10 cellular contexts compared by ENCODE assay signal in the genomic region with DNA sequence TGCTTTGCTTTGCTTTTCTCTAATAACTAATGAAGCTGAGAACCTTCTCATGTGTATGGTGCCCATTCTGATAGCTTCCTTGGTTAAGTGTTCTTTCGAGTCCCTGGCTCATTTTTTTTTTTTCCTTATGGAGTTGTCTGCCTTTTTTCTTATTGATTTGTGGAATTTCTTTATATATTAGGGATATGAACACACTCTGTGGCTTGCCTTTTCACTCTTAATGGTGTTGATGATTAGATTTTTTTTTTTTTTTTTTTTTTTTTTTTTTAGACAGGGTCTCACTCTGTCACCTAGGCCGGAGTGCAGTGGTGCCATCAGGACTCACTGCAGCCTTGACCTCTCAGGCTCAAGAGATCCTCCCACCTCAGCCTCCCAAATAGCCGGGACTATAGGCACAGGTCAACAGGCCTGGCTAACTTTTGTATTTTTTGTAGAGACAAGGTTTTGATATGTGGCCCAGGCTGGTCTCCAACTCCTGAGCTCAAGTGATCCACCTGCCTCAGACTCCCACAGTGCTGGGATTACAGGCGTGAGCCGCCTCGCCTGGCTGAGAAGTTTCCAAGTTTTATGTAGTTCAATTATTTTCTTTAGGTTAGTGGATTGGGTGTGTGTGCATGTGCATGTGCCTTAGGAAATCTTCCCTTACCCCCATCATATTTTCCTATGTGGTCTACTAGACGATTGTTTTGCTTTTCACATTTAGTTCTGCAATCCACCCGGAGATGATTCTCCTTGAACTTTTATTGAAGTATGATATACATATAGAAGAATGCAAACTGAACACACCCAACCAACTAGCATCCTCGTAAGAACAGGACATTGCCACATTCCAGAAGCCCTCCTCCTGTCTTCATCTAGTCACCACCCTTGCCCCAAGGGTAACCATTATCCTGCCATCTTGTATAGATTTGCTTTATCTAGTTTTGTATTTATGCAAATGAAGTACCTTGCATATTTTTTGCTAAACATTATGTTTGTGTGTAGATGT.
A peak's percentile ranks its signal among the peaks of the same experiment; 100 is the strongest.
DNase-seq lines count a peak whose midpoint lies in the region; ATAC-seq, FAIRE-seq and TF ChIP-seq lines count a peak whose summit lies in the region.
"Had no signal": no experiment of that assay in that cellular context is flagged by ENCODE, and none has a peak within 500 bp of the region (broad histone marks: within the 10 kb centered on the region; RNA-seq: fewer than 3 reads in every experiment).

No MANE protein-coding gene starts in this region.

- H3K36me3 Mint-ChIP-seq in memory B cell, result no peaks in the 10 kb centered on the region

- H3K36me3 ChIP-seq in HUES48 (ENCODE audit: control insufficient read depth, insufficient read depth, low read length) (peaks cover 12% of the 10 kb centered on the region), adipocyte (ENCODE audit: control insufficient read depth, insufficient read depth, low read length, severe bottlenecking) (no peaks in the 10 kb centered on the region)

- H3K27ac Mint-ChIP-seq in memory B cell, result no peak overlapping the region

- peak overlapping the region; percentile 95 for H3K4me3 Mint-ChIP-seq in memory B cell

- H3K9me3 Mint-ChIP-seq in memory B cell, result no peaks in the 10 kb centered on the region

- no peak for DNase-seq in AG10803 (ENCODE audit: low read depth)
- DNase-seq in adipocyte (ENCODE audit: low read depth), result peak; percentile 50
- DNase-seq in memory B cell (ENCODE audit: low spot score in 2 of 2), result no peak
- DNase-seq in urothelium cell line (ENCODE audit: low spot score), result no peak
- DNase-seq in NCI-H748 (lab: John Stamatoyannopoulos, UW; ENCODE audit: unreplicated experiment), result no peak
- DNase-seq: central memory CD4-positive, alpha-beta T cell; GF-D8 had no signal

- H3K9me3 ChIP-seq in HUES48 (ENCODE audit: control insufficient read depth, insufficient read depth, low read length), result no peaks in the 10 kb centered on the region
- H3K9me3 ChIP-seq in adipocyte (ENCODE audit: control insufficient read depth, low read length), result no peaks in the 10 kb centered on the region

- peak overlapping the region; percentile 92; the same call in 1 of the 2 replicates for H3K4me3 ChIP-seq in AG10803 (ENCODE audit: low read length)
- H3K4me3 ChIP-seq in HUES48 (ENCODE audit: low read depth, low read length), result peak overlapping the region; percentile 100; the same call in 1 of the 2 replicates
- H3K4me3 ChIP-seq in adipocyte (ENCODE audit: low read length), result peak overlapping the region; percentile 96

- ATAC-seq in memory B cell (ENCODE audit: low read depth) (no peak), GM18870 (IDR thresholded peaks at IDR 0.05; ENCODE audit: unreplicated experiment) (no peak), GM21786 (IDR thresholded peaks at IDR 0.05; ENCODE audit: unreplicated experiment) (no peak)

- H3K4me1 Mint-ChIP-seq in memory B cell, result peaks cover 22% of the 10 kb centered on the region

- FAIRE-seq in urothelium cell line (lab: Jason Lieb, UNC), result no peak

- no peaks in the 10 kb centered on the region for H3K27me3 Mint-ChIP-seq in memory B cell

- no peaks in the 10 kb centered on the region for H3K27me3 ChIP-seq in HUES48 (ENCODE audit: control insufficient read depth, insufficient read depth, low read length)
- H3K27me3 ChIP-seq in adipocyte (replicated peaks; ENCODE audit: control insufficient read depth, insufficient read depth, low read length), result no peaks in the 10 kb centered on the region

- H3K4me1 ChIP-seq in HUES48 (ENCODE audit: control insufficient read depth, insufficient read depth, low read length), result peaks cover 15% of the 10 kb centered on the region
- peaks cover 27% of the 10 kb centered on the region for H3K4me1 ChIP-seq in adipocyte (ENCODE audit: control insufficient read depth, insufficient read depth, low read length)

- H3K9ac ChIP-seq in HUES48 (ENCODE audit: low read depth, low read length), result no peak overlapping the region
- H3K9ac ChIP-seq in adipocyte (ENCODE audit: low read length), result peak overlapping the region; percentile 97

- no peak overlapping the region for H3K27ac ChIP-seq in HUES48 (ENCODE audit: low read depth, low read length)

- no peak for TF ChIP-seq CTCF in AG10803 (conservative IDR thresholded peaks at IDR 0.05; ENCODE audit: low read length)
